In genomic region chr2:230873670-230874401, GRCh38 we compare ENCODE assay signal across 10 cellular contexts. TPM values are rescaled to one million over a fixed set of nuclear protein-coding genes. Genes with fewer than 3 reads are reported as not detected.
DNase-seq lines count a peak whose midpoint lies in the region; ATAC-seq and TF ChIP-seq lines count a peak whose summit lies in the region.
"Had no signal": no experiment of that assay in that cellular context is flagged by ENCODE, and none has a peak within 500 bp of the region (broad histone marks: within the 10 kb centered on the region; RNA-seq: fewer than 3 reads in every experiment).

No MANE protein-coding gene starts in this region.

- intact Hi-C loops in transverse colon (cut with DNase I; ENCODE audit: low total_unique reads): no loop called here

- peak overlapping the region; percentile 48 for H3K4me3 ChIP-seq in KMS-11 (IDR thresholded peaks at IDR 0.05; ENCODE audit: insufficient read depth, low read depth, low read length)
- H3K4me3 ChIP-seq in transverse colon: no peak overlapping the region

- no peak for TF ChIP-seq POLR2A in transverse colon (IDR thresholded peaks at IDR 0.05)

- peak overlapping the region; percentile 86; the same call in 1 of the 2 replicates for H3K9ac ChIP-seq in KMS-11

- H3K36me3 ChIP-seq in KMS-11 (ENCODE audit: insufficient read depth) (peaks cover 12% of the 10 kb centered on the region; the same call in 1 of the 2 replicates), transverse colon (peaks cover 0 to 17% (median 0%) of the 10 kb centered on the region in 4 donors)

- H3K79me2 ChIP-seq in KMS-11 (ENCODE audit: insufficient read depth, low read depth): peaks cover 61% of the 10 kb centered on the region

- H4K20me1 ChIP-seq in KMS-11 (ENCODE audit: insufficient read depth): no peaks in the 10 kb centered on the region

- peak overlapping the region; percentile 99 for H3K4me2 ChIP-seq in KMS-11

- in situ Hi-C loops in transverse colon (cut with MboI; ENCODE audit: low pct_ligation_motif_present in 1 of 4, low pct_unique_long_range_greater_than_20kb in 1 of 4, low sequenced_read_pairs in 3 of 4): no loop called here

- peak overlapping the region; percentile 87; the same call in 1 of the 2 replicates for H3K27ac ChIP-seq in KMS-11
- H3K27ac ChIP-seq in transverse colon: peak overlapping the region; percentile 93 to 96 (median 95)

- TF ChIP-seq CTCF in KMS-11 (conservative IDR thresholded peaks at IDR 0.05; ENCODE audit: low read depth, low read length) (no peak), transverse colon (IDR thresholded peaks at IDR 0.05) (no peak)

- H3K27me3 ChIP-seq in KMS-11 (ENCODE audit: insufficient read depth, low read depth) (no peaks in the 10 kb centered on the region), transverse colon (no peaks in the 10 kb centered on the region)

- H3K4me1 ChIP-seq in KMS-11 (ENCODE audit: low read depth, poor library complexity, severe bottlenecking) (peaks cover 76% of the 10 kb centered on the region), transverse colon (peaks cover 64 to 100% (median 87%) of the 10 kb centered on the region in 4 donors)

- WGBS in transverse colon (ENCODE audit: low coverage in 1 of 2), 2 donors: 53 to 66% methylated on average over 6 to 13 of the region's 13 CpGs

- no peak overlapping the region for H2AFZ ChIP-seq in KMS-11 (ENCODE audit: low read depth)

- H3K9me3 ChIP-seq in transverse colon: no peaks in the 10 kb centered on the region

- DNase-seq in activated effector memory CD4-positive, alpha-beta T cell treated with anti-CD3 and anti-CD28 coated beads, Interleukin-2, amount 50 U/mL, for 16 hours: peak; percentile 61
- no peak for DNase-seq in activated effector memory CD4-positive, alpha-beta T cell treated with Interleukin-2 at 50 U/mL for 16 hours
- peak; percentile 63 for DNase-seq in transverse colon
- no peak for DNase-seq in NCI-H774 (lab: John Stamatoyannopoulos, UW)
- no peak for DNase-seq in DMS153 (lab: John Stamatoyannopoulos, UW)
- DNase-seq in foreskin melanocyte: no peak
- DNase-seq: anterior cingulate cortex, SHP77 treated with DMSO at 0.1 percent for 48 hours had no signal

- TF ChIP-seq EP300 in transverse colon (IDR thresholded peaks at IDR 0.05; ENCODE audit: low read depth): no peak

- peak; percentile 72 for ATAC-seq in HG02588 (IDR thresholded peaks at IDR 0.05; ENCODE audit: unreplicated experiment)

RNA-seq across cellular contexts. Expression of gene ITM2C, which starts 9.1 kb away (rescaled TPM):
- total RNA-seq in transverse colon: 1,000 to 10,000 TPM in 3 of 4 donors, 100 to 1,000 TPM in 1; 911 to 2,535 (median 1,776) TPM

RNA-seq across cellular contexts. Expression of gene GPR55, which starts 51.2 kb away (rescaled TPM):
- total RNA-seq in transverse colon: 10 to 100 TPM in 1 of 4 donors, 1 to 10 TPM in 2, under 1 TPM in 1; 0.40 to 16.1 (median 2.0) TPM

Comparison
In these comparisons a context has a peak if more than half of its experiments do, and no peak if none do; other contexts are left out.
1. DNase-seq: peak in activated effector memory CD4-positive, alpha-beta T cell treated with anti-CD3 and anti-CD28 coated beads, Interleukin-2, amount 50 U/mL, for 16 hours (single experiment) and transverse colon (single experiment); none in activated effector memory CD4-positive, alpha-beta T cell treated with Interleukin-2 at 50 U/mL for 16 hours (single experiment), NCI-H774 (single experiment), DMS153 (single experiment) and foreskin melanocyte (single experiment).